Comparison of ENCODE assay signal across 1 cellular context in the genomic region with DNA sequence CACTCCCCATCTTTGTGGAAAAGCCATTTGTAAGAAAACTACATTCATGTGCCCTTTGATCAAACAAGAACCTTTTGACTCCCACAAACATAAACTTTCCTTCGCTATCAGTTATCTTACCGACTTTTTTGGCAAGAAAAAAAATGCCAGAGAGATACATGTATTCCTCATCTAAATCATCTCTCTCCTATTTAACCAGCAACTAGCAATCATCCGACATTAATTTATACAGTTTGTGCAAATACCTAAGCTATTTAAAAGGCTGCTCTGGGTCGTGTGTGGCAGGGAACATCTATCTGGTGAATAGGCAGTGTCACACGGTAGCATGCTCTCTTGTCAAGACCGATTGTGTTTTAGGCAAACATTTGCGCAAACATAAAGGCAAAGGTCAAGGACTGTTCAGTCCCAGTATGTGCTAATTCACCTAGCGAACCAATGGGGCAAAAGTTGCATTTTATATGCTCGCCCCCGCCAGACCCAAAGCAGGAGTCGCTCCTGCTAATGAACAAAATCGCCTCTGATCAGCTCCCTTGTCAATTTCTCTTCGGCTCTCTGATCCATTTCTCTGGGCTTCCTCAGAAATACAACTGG.
A peak's percentile ranks its signal among the peaks of the same experiment; 100 is the strongest.
TF ChIP-seq lines count a peak whose summit lies in the region.

No MANE protein-coding gene starts in this region.

TF ChIP-seq in HepG2, 621 proteins besides CTCF, POLR2A, EP300 and RAD21 (continued from another document and continues in another):
- TF ChIP-seq ZKSCAN1 (IDR thresholded peaks at IDR 0.05; ENCODE audit: low read length): no peak
- TF ChIP-seq DR1 (CRISPR knock-in tag; IDR thresholded peaks at IDR 0.05): no peak
- TF ChIP-seq ZNF652 (CRISPR knock-in tag; IDR thresholded peaks at IDR 0.05; ENCODE audit: borderline replicate concordance, low read depth): no peak
- TF ChIP-seq NFIB (CRISPR knock-in tag; IDR thresholded peaks at IDR 0.05; ENCODE audit: borderline replicate concordance): no peak
- TF ChIP-seq CEBPG (CRISPR knock-in tag; IDR thresholded peaks at IDR 0.05): peak; percentile 92
- peak; percentile 67; the same call in 1 of the 2 replicates for TF ChIP-seq ISL2 (CRISPR knock-in tag; IDR thresholded peaks at IDR 0.05)
- TF ChIP-seq ZBTB37 (CRISPR knock-in tag; IDR thresholded peaks at IDR 0.05): no peak
- TF ChIP-seq SYNCRIP (IDR thresholded peaks at IDR 0.05; ENCODE audit: insufficient read depth, low read depth, low read length): no peak
- TF ChIP-seq CBX5 (CRISPR knock-in tag; IDR thresholded peaks at IDR 0.05; ENCODE audit: borderline replicate concordance): peak; percentile 53; the same call in 1 of the 2 replicates
- no peak for TF ChIP-seq BRCA1 (CRISPR knock-in tag; IDR thresholded peaks at IDR 0.05)
- TF ChIP-seq ETV6 (CRISPR knock-in tag; conservative IDR thresholded peaks at IDR 0.05): no peak
- no peak for TF ChIP-seq ZNF33B (CRISPR knock-in tag; IDR thresholded peaks at IDR 0.05)
- TF ChIP-seq PRPF4 (IDR thresholded peaks at IDR 0.05; ENCODE audit: low read depth, low read length, poor library complexity, severe bottlenecking): no peak
- TF ChIP-seq ZC3H13 (CRISPR knock-in tag; IDR thresholded peaks at IDR 0.05): no peak
- TF ChIP-seq ZBTB26 (CRISPR knock-in tag; IDR thresholded peaks at IDR 0.05; ENCODE audit: borderline replicate concordance): no peak
- peak; percentile 63; the same call in 1 of the 2 replicates for TF ChIP-seq ZNF317 (CRISPR knock-in tag; IDR thresholded peaks at IDR 0.05)
- no peak for TF ChIP-seq CERS6 (CRISPR knock-in tag; IDR thresholded peaks at IDR 0.05)
- TF ChIP-seq MAZ (IDR thresholded peaks at IDR 0.05; ENCODE audit: borderline replicate concordance, low read depth, low read length): no peak
- no peak for TF ChIP-seq MAZ (CRISPR knock-in tag; IDR thresholded peaks at IDR 0.05; ENCODE audit: low read depth)
- peak; percentile 82; the same call in 1 of the 2 replicates for TF ChIP-seq HHEX (CRISPR knock-in tag; IDR thresholded peaks at IDR 0.05)
- TF ChIP-seq ZSCAN9 (CRISPR knock-in tag; IDR thresholded peaks at IDR 0.05; ENCODE audit: borderline replicate concordance): no peak
- TF ChIP-seq, protein P1, sequence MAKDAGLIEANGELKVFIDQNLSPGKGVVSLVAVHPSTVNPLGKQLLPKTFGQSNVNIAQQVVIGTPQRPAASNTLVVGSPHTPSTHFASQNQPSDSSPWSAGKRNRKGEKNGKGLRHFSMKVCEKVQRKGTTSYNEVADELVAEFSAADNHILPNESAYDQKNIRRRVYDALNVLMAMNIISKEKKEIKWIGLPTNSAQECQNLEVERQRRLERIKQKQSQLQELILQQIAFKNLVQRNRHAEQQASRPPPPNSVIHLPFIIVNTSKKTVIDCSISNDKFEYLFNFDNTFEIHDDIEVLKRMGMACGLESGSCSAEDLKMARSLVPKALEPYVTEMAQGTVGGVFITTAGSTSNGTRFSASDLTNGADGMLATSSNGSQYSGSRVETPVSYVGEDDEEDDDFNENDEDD (CRISPR knock-in tag; IDR thresholded peaks at IDR 0.05; ENCODE audit: borderline replicate concordance): no peak
- no peak for TF ChIP-seq ETV5 (CRISPR knock-in tag; IDR thresholded peaks at IDR 0.05; ENCODE audit: borderline replicate concordance)
- TF ChIP-seq KLF15 (CRISPR knock-in tag; IDR thresholded peaks at IDR 0.05; ENCODE audit: borderline replicate concordance): no peak
- TF ChIP-seq ZFX (CRISPR knock-in tag; IDR thresholded peaks at IDR 0.05; ENCODE audit: low read depth): no peak
- TF ChIP-seq NFYC (CRISPR knock-in tag; IDR thresholded peaks at IDR 0.05): peak; percentile 16; the same call in 1 of the 2 replicates
- TF ChIP-seq, protein P2, sequence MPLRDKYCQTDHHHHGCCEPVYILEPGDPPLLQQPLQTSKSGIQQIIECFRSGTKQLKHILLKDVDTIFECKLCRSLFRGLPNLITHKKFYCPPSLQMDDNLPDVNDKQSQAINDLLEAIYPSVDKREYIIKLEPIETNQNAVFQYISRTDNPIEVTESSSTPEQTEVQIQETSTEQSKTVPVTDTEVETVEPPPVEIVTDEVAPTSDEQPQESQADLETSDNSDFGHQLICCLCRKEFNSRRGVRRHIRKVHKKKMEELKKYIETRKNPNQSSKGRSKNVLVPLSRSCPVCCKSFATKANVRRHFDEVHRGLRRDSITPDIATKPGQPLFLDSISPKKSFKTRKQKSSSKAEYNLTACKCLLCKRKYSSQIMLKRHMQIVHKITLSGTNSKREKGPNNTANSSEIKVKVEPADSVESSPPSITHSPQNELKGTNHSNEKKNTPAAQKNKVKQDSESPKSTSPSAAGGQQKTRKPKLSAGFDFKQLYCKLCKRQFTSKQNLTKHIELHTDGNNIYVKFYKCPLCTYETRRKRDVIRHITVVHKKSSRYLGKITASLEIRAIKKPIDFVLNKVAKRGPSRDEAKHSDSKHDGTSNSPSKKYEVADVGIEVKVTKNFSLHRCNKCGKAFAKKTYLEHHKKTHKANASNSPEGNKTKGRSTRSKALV (CRISPR knock-in tag; IDR thresholded peaks at IDR 0.05): no peak
- TF ChIP-seq SAFB2 (CRISPR knock-in tag; IDR thresholded peaks at IDR 0.05; ENCODE audit: borderline replicate concordance, low read depth): no peak
- TF ChIP-seq NAIF1 (CRISPR knock-in tag; IDR thresholded peaks at IDR 0.05; ENCODE audit: borderline replicate concordance): no peak
- no peak for TF ChIP-seq BHLHE40 (IDR thresholded peaks at IDR 0.05; ENCODE audit: low read length)
- TF ChIP-seq ONECUT2 (CRISPR knock-in tag; IDR thresholded peaks at IDR 0.05): no peak
- no peak for TF ChIP-seq ZNF557 (CRISPR knock-in tag; IDR thresholded peaks at IDR 0.05)
- peak; percentile 74; the same call in 1 of the 2 replicates for TF ChIP-seq HDAC2 (CRISPR knock-in tag; IDR thresholded peaks at IDR 0.05)
- TF ChIP-seq ATM (IDR thresholded peaks at IDR 0.05; ENCODE audit: borderline replicate concordance): no peak
- no peak for TF ChIP-seq ZKSCAN5 (CRISPR knock-in tag; IDR thresholded peaks at IDR 0.05)
- no peak for TF ChIP-seq ZFP62 (CRISPR knock-in tag; IDR thresholded peaks at IDR 0.05)
- no peak for TF ChIP-seq MAFF (IDR thresholded peaks at IDR 0.05; ENCODE audit: low read depth, low read length)
- TF ChIP-seq MIER3 (CRISPR knock-in tag; IDR thresholded peaks at IDR 0.05; ENCODE audit: borderline replicate concordance): peak; percentile 54; the same call in 1 of the 2 replicates
- TF ChIP-seq HNRNPL (IDR thresholded peaks at IDR 0.05; ENCODE audit: low read depth, low read length): no peak
- TF ChIP-seq HOMEZ (CRISPR knock-in tag; IDR thresholded peaks at IDR 0.05; ENCODE audit: low read depth): peak; percentile 82
- no peak for TF ChIP-seq ZBTB10 (CRISPR knock-in tag; IDR thresholded peaks at IDR 0.05; ENCODE audit: borderline replicate concordance)
- no peak for TF ChIP-seq ZNF605 (CRISPR knock-in tag; IDR thresholded peaks at IDR 0.05)
- TF ChIP-seq ERF (CRISPR knock-in tag; IDR thresholded peaks at IDR 0.05): no peak
- TF ChIP-seq AGO2 (optimal IDR thresholded peaks at IDR 0.05; ENCODE audit: low read depth, low read length): no peak
- TF ChIP-seq TBL1XR1 (IDR thresholded peaks at IDR 0.05; ENCODE audit: borderline replicate concordance, low read length, partially characterized antibody): no peak
- no peak for TF ChIP-seq SATB2 (CRISPR knock-in tag; IDR thresholded peaks at IDR 0.05)
- TF ChIP-seq RBM22 (optimal IDR thresholded peaks at IDR 0.05; ENCODE audit: low read length): no peak
- TF ChIP-seq ZNF569 (CRISPR knock-in tag; IDR thresholded peaks at IDR 0.05; ENCODE audit: borderline replicate concordance): no peak
- TF ChIP-seq POLR2G (IDR thresholded peaks at IDR 0.05; ENCODE audit: low read depth, low read length): no peak
- TF ChIP-seq PHF21A (CRISPR knock-in tag; IDR thresholded peaks at IDR 0.05): no peak
- no peak for TF ChIP-seq KAT8 (CRISPR knock-in tag; IDR thresholded peaks at IDR 0.05)
- no peak for TF ChIP-seq ZNF746 (CRISPR knock-in tag; IDR thresholded peaks at IDR 0.05)
- no peak for TF ChIP-seq KDM6A (CRISPR knock-in tag; IDR thresholded peaks at IDR 0.05; ENCODE audit: low read depth)
- no peak for TF ChIP-seq ZNF292 (CRISPR knock-in tag; IDR thresholded peaks at IDR 0.05; ENCODE audit: borderline replicate concordance, low read depth)
- no peak for TF ChIP-seq HNRNPK (IDR thresholded peaks at IDR 0.05; ENCODE audit: low read depth, low read length, poor library complexity, severe bottlenecking)
- TF ChIP-seq GABPB1 (CRISPR knock-in tag; IDR thresholded peaks at IDR 0.05): no peak; the same call in 1 of the 2 replicates
- no peak for TF ChIP-seq ZNF383 (CRISPR knock-in tag; IDR thresholded peaks at IDR 0.05; ENCODE audit: borderline replicate concordance)
- TF ChIP-seq PLRG1 (conservative IDR thresholded peaks at IDR 0.05): no peak
- TF ChIP-seq PHF8 (CRISPR knock-in tag; IDR thresholded peaks at IDR 0.05): no peak
